ENCODE assay signal across 25 cellular contexts in genomic region chr10:72893136-72893798, GRCh38. TPM values are rescaled to one million over a fixed set of nuclear protein-coding genes. Genes with fewer than 3 reads are reported as not detected.
DNase-seq lines count a peak whose midpoint lies in the region; ATAC-seq, FAIRE-seq and TF ChIP-seq lines count a peak whose summit lies in the region.
"Had no signal": no experiment of that assay in that cellular context is flagged by ENCODE, and none has a peak within 500 bp of the region (broad histone marks: within the 10 kb centered on the region; RNA-seq: fewer than 3 reads in every experiment).

Gene OIT3 (plus strand): TSS chr10:72893739. CDS start chr10:72893799, 60 bp downstream.

- DNase-seq in Right ventricle myocardium superior: no peak
- DNase-seq in cardiac septum (ENCODE audit: low spot score): no peak
- peak; percentile 6 to 51 for DNase-seq in cardiac fibroblast (ENCODE audit: low read depth in 2 of 2)
- no peak for DNase-seq in HepG2 (ENCODE audit: low spot score)
- no peak for DNase-seq in psoas muscle
- no peak for DNase-seq in NCI-H69 (lab: John Stamatoyannopoulos, UW)
- DNase-seq in anterior cingulate cortex (lab: John Stamatoyannopoulos, UW): no peak
- DNase-seq in vagina (ENCODE audit: extremely low spot score in 2 of 2): no peak
- DNase-seq: ACHN; CD4-positive, alpha-beta T cell; COR-L47; DMS79; H7; HFFc6; KBM-7; MM.1S; NCI-H1092; NCI-H1436; NCI-H1930; NCI-H524; SHP77 had no signal

- TF ChIP-seq RAD21 in HepG2 (CRISPR knock-in tag; IDR thresholded peaks at IDR 0.05): no peak

- H2AFZ ChIP-seq in HepG2 (ENCODE audit: low read length): no peak within 1 kb of the TSS

- H3K4me2 ChIP-seq in HepG2 (ENCODE audit: low read depth, low read length): no peak within 1 kb of the TSS
- H3K4me2 ChIP-seq: BLaER1 had no signal

- ATAC-seq in Right ventricle myocardium superior (ENCODE audit: poor library complexity) (peak; percentile 71), HepG2 (no peak), psoas muscle (peak; percentile 55 to 77 (median 62))

- H3K4me1 ChIP-seq in HepG2 (ENCODE audit: insufficient read depth, low read length) (peaks cover 24% of the 10 kb centered on the region), psoas muscle (no peaks in the 10 kb centered on the region), vagina (no peaks in the 10 kb centered on the region)

- no peaks in the 10 kb centered on the region for H3K36me3 ChIP-seq in HepG2 (replicated peaks in 1 of 2; ENCODE audit: control insufficient read depth in 1 of 2, insufficient read depth in 2 of 2, low read length in 2 of 2)
- peaks cover 0 to 3% of the 10 kb centered on the region in 2 donors for H3K36me3 ChIP-seq in psoas muscle (ENCODE audit: insufficient read depth in 1 of 2, low read depth in 1 of 2)
- H3K36me3 ChIP-seq in vagina: no peaks in the 10 kb centered on the region

- TF ChIP-seq EP300 in HepG2 (IDR thresholded peaks at IDR 0.05; ENCODE audit: low read depth in 2 of 2, low read length in 2 of 2) (no peak), HepG2 (CRISPR knock-in tag; IDR thresholded peaks at IDR 0.05; ENCODE audit: borderline replicate concordance) (no peak)

- TF ChIP-seq POLR2A in HepG2 (IDR thresholded peaks at IDR 0.05; ENCODE audit: insufficient read depth in 1 of 2, low read depth in 2 of 2, low read length in 2 of 2) (no peak), vagina (IDR thresholded peaks at IDR 0.05) (no peak)

- intact Hi-C loops in Right ventricle myocardium superior (cut with DNase I): no loop called here
- intact Hi-C loops in cardiac septum (cut with DNase I): no loop called here
- intact Hi-C loops in HepG2 (cut with micrococcal nuclease; ENCODE audit: unreplicated experiment): no loop called here
- intact Hi-C loops in psoas muscle (cut with DNase I): no loop called here
- intact Hi-C loops in vagina (cut with DNase I): no loop called here

- H3K9me3 ChIP-seq in HepG2 (ENCODE audit: low read length): no peaks in the 10 kb centered on the region
- H3K9me3 ChIP-seq in psoas muscle: no peaks in the 10 kb centered on the region
- H3K9me3 ChIP-seq in vagina: no peaks in the 10 kb centered on the region

- no TSS peak for BruUV-seq in HepG2 (replicated peaks; lab: Mats Ljungman, UMichigan)

- WGBS in HepG2 (ENCODE audit: low lambda C conversion rate): 37% methylated on average over 4 of the region's 4 CpGs
- WGBS in psoas muscle, 3 donors: 37 to 43% (median 39%) methylated on average over 4 of the region's 4 CpGs

- CTCF ChIA-PET in HepG2 (lab: Yijun Ruan, JAX; ENCODE audit: low intra/inter-chr PET ratio, low total read pairs): no interaction called here

- H3K4me3 ChIP-seq in cardiac fibroblast (replicated peaks in 1 of 2; ENCODE audit: low read depth in 2 of 2, low read length in 2 of 2): no peak within 1 kb of the TSS
- no peak within 1 kb of the TSS for H3K4me3 ChIP-seq in HepG2 (replicated peaks in 1 of 3; ENCODE audit: insufficient read depth in 1 of 3, low read depth in 2 of 3, low read length in 3 of 3)
- no peak within 1 kb of the TSS for H3K4me3 ChIP-seq in psoas muscle
- no peak within 1 kb of the TSS for H3K4me3 ChIP-seq in vagina
- H3K4me3 ChIP-seq: BLaER1 had no signal

- no peak within 1 kb of the TSS for H3K9ac ChIP-seq in HepG2 (ENCODE audit: insufficient read depth, low read depth, low read length)
- H3K9ac ChIP-seq: BLaER1 had no signal

- no peaks in the 10 kb centered on the region for H4K20me1 ChIP-seq in HepG2 (ENCODE audit: insufficient read depth, low read length)
- H4K20me1 ChIP-seq: BLaER1 had no signal

- in situ Hi-C loops in HepG2 (cut with HindIII; ENCODE audit: extremely low pct_ligation_motif_present, low pct_unique_long_range_greater_than_20kb): no loop called here

- no peak for FAIRE-seq in HepG2 (lab: Jason Lieb, UNC)
- FAIRE-seq: GM19239 had no signal

- POLR2A ChIA-PET in HepG2 (lab: Yijun Ruan, JAX): interaction anchor here (0.7 kb wide), 1 partner anchor 203 kb away, joined by 3 read pairs; no protein-coding TSS in a partner anchor

- TF ChIP-seq CTCF in cardiac fibroblast (IDR thresholded peaks at IDR 0.05; ENCODE audit: low read depth, low read length) (no peak), HepG2 (CRISPR knock-in tag; IDR thresholded peaks at IDR 0.05) (no peak), psoas muscle (IDR thresholded peaks at IDR 0.05) (no peak), vagina (IDR thresholded peaks at IDR 0.05) (no peak)

- H3K27me3 ChIP-seq in HepG2 (ENCODE audit: control insufficient read depth in 1 of 2, insufficient read depth in 2 of 2, low read length in 2 of 2): no peaks in the 10 kb centered on the region; a peak in 2 of 5 replicates
- no peaks in the 10 kb centered on the region for H3K27me3 ChIP-seq in psoas muscle (ENCODE audit: insufficient read depth in 3 of 3, low read length in 2 of 3)
- no peaks in the 10 kb centered on the region for H3K27me3 ChIP-seq in vagina
- H3K27me3 ChIP-seq: BLaER1 had no signal

- peak within 1 kb of the TSS; percentile 28 for H3K27ac ChIP-seq in HepG2 (ENCODE audit: extremely low read length, insufficient read depth, low read length)
- no peak within 1 kb of the TSS for H3K27ac ChIP-seq in psoas muscle
- H3K27ac ChIP-seq in vagina: no peak within 1 kb of the TSS
- H3K27ac ChIP-seq: 22Rv1, BLaER1 had no signal

- H3K79me2 ChIP-seq in HepG2 (ENCODE audit: insufficient read depth, low read length): no peaks in the 10 kb centered on the region

TF ChIP-seq in HepG2, 621 proteins besides CTCF, POLR2A, EP300 and RAD21:
- no peak for TF ChIP-seq ZNF232 (CRISPR knock-in tag; IDR thresholded peaks at IDR 0.05; ENCODE audit: borderline replicate concordance)
- no peak for TF ChIP-seq ZNF251 (CRISPR knock-in tag; IDR thresholded peaks at IDR 0.05)
- no peak for TF ChIP-seq FOXM1 (CRISPR knock-in tag; IDR thresholded peaks at IDR 0.05)
- peak; percentile 21; the same call in 1 of the 2 replicates for TF ChIP-seq CEBPB (IDR thresholded peaks at IDR 0.05; ENCODE audit: borderline replicate concordance, low read depth, low read length)
- TF ChIP-seq HMGA1 (CRISPR knock-in tag; conservative IDR thresholded peaks at IDR 0.05): no peak
- TF ChIP-seq HDAC2 (CRISPR knock-in tag; IDR thresholded peaks at IDR 0.05): no peak
- no peak for TF ChIP-seq ZNF225 (CRISPR knock-in tag; IDR thresholded peaks at IDR 0.05)
- TF ChIP-seq CENPT (CRISPR knock-in tag; IDR thresholded peaks at IDR 0.05; ENCODE audit: low read depth): no peak
- TF ChIP-seq AHR (CRISPR knock-in tag; IDR thresholded peaks at IDR 0.05): no peak
- no peak for TF ChIP-seq ZNF207 (IDR thresholded peaks at IDR 0.05; ENCODE audit: borderline replicate concordance)
- TF ChIP-seq BCL6 (CRISPR knock-in tag; IDR thresholded peaks at IDR 0.05): peak; percentile 92
- no peak for TF ChIP-seq SP1 (IDR thresholded peaks at IDR 0.05)
- no peak for TF ChIP-seq SP1 (CRISPR knock-in tag; IDR thresholded peaks at IDR 0.05)
- no peak for TF ChIP-seq MXD1 (CRISPR knock-in tag; IDR thresholded peaks at IDR 0.05)
- TF ChIP-seq MTERF4 (CRISPR knock-in tag; IDR thresholded peaks at IDR 0.05): no peak
TF ChIP-seq in HepG2: peak in this region for 2.

RNA-seq across cellular contexts. Expression of gene OIT3, which starts in this region (rescaled TPM):
- not detected for total RNA-seq in Right ventricle myocardium superior
- 0.32 TPM for total RNA-seq in cardiac septum
- not detected in 2 replicates for total RNA-seq in HepG2 (2016; rRNA removed; fragmentation: Illumina TruSeq; extraction: Trizol)
- total RNA-seq in HepG2 (2016; cell fraction: cytosol; rRNA removed; fragmentation: Illumina TruSeq; extraction: Trizol; ENCODE audit: low read depth): not detected in 2 replicates
- total RNA-seq in HepG2 (2016; cell fraction: insoluble cytoplasmic fraction; rRNA removed; fragmentation: Illumina TruSeq; extraction: Trizol): not detected in 2 replicates
- total RNA-seq in HepG2 (2016; cell fraction: membrane; rRNA removed; fragmentation: Illumina TruSeq; extraction: Trizol): not detected in 2 replicates
- total RNA-seq in HepG2 (2016; cell fraction: nucleus; rRNA removed; fragmentation: Illumina TruSeq; extraction: Trizol): not detected in 2 replicates
- polyA plus RNA-seq in HepG2 (2011; rRNA removed): not detected in 2 replicates
- polyA plus RNA-seq in HepG2 (2011; cell fraction: cytosol; rRNA removed): not detected in 2 replicates
- not detected in 2 replicates for polyA plus RNA-seq in HepG2 (2011; cell fraction: nucleus; rRNA removed)
- 0.52 and 0.79 TPM in 2 replicates for polyA plus RNA-seq in HepG2 (2012)
- polyA plus RNA-seq in HepG2 (2016; cell fraction: cytosol; fragmentation: Illumina TruSeq; extraction: Trizol; ENCODE audit: low read depth): not detected in 2 replicates
- not detected in 2 replicates for polyA plus RNA-seq in HepG2 (2016; cell fraction: insoluble cytoplasmic fraction; fragmentation: Illumina TruSeq; extraction: Trizol; ENCODE audit: low read depth)
- polyA plus RNA-seq in HepG2 (2016; cell fraction: membrane; fragmentation: Illumina TruSeq; extraction: Trizol; ENCODE audit: low read depth): not detected in 2 replicates
- not detected in 2 replicates for polyA plus RNA-seq in HepG2 (2016; cell fraction: nucleus; fragmentation: Illumina TruSeq; extraction: Trizol; ENCODE audit: insufficient read depth, low read depth)
- polyA minus RNA-seq in HepG2 (2011; rRNA and poly(A)+ RNA removed; ENCODE audit: low replicate concordance): 0.26 and 0.40 TPM in 2 replicates
- polyA minus RNA-seq in HepG2 (2011; cell fraction: cytosol; rRNA and poly(A)+ RNA removed): not detected in 2 replicates
- not detected in 2 replicates for polyA minus RNA-seq in HepG2 (2011; cell fraction: nucleus; rRNA and poly(A)+ RNA removed)
- not detected for total RNA-seq in psoas muscle
- polyA plus RNA-seq in psoas muscle: under 1 TPM; 0.03 to 0.04 (median 0.04) TPM
- total RNA-seq in vagina: not detected
- total RNA-seq: CD4-positive, alpha-beta T cell; HFFc6; RPMI7951 had no signal

Comparison
In these comparisons a context has a peak if more than half of its experiments do, and no peak if none do; other contexts are left out.
1. Peak in ATAC-seq in Right ventricle myocardium superior; RNA of the gene not detected or under 1 TPM.
2. Peak in ATAC-seq in psoas muscle; RNA of the gene not detected or under 1 TPM.
3. DNase-seq: peak in cardiac fibroblast (2 of 2); none in Right ventricle myocardium superior (single experiment), cardiac septum (single experiment), HepG2 (single experiment), psoas muscle (0 of 2), NCI-H69 (single experiment), anterior cingulate cortex (0 of 58) and vagina (0 of 2).